Comparison of ENCODE assay signal across 20 cellular contexts in the genomic region with DNA sequence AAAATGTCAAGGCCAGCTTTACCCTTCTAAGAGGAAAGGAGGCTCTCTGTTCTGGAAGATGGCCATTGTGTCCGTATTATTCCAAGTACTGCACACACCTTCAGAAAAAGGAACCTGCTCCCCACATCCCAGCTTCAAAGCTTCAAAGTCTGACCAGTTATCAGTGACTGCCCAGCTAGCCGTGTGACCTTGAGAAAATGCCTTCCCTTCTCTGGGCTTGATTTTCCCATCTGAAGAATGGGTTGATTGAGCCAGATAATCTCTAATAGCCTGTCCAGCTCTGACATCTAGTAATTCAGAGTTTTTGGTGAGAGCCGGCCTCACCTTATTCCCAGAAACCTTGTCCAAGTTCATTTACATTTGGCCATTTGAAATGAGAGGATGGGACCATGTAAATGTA. TPM values are rescaled to one million over a fixed set of nuclear protein-coding genes. Genes with fewer than 3 reads are reported as not detected.
DNase-seq lines count a peak whose midpoint lies in the region; ATAC-seq and TF ChIP-seq lines count a peak whose summit lies in the region.
"Had no signal": no experiment of that assay in that cellular context is flagged by ENCODE, and none has a peak within 500 bp of the region (broad histone marks: within the 10 kb centered on the region; RNA-seq: fewer than 3 reads in every experiment).

No MANE protein-coding gene starts in this region.

- H3K27me3 Mint-ChIP-seq in activated naive CD4-positive, alpha-beta T cell treated with anti-CD3 and anti-CD28 coated beads, Interleukin-2, amount 50 U/mL, for 24 hours, result no peaks in the 10 kb centered on the region

- no peaks in the 10 kb centered on the region for H3K9me3 ChIP-seq in gastroesophageal sphincter
- H3K9me3 ChIP-seq: neutrophil had no signal

- H3K36me3 Mint-ChIP-seq in activated naive CD4-positive, alpha-beta T cell treated with anti-CD3 and anti-CD28 coated beads, Interleukin-2, amount 50 U/mL, for 24 hours, result peaks cover 2% of the 10 kb centered on the region
- H3K36me3 Mint-ChIP-seq in stimulated activated effector memory CD8-positive, alpha-beta T cell treated with anti-CD3 and anti-CD28 coated beads, Interleukin-12 subunit alpha, Interleukin-12 subunit beta, amount 100 ng/mL, for 72 hours, result peaks cover 24% of the 10 kb centered on the region

- H3K36me3 ChIP-seq in gastroesophageal sphincter, result peaks cover 0 to 27% of the 10 kb centered on the region in 2 donors
- H3K36me3 ChIP-seq: neutrophil, WERI-Rb-1 had no signal

- 88 to 90% methylated on average over 1 to 3 of the region's 3 CpGs for WGBS in gastroesophageal sphincter (ENCODE audit: low coverage in 1 of 2), 2 donors

- H3K27ac ChIP-seq in gastroesophageal sphincter, result peak overlapping the region in 3 of 4 donors; percentile 84 to 90 (median 85)
- H3K27ac ChIP-seq: C4-2B, neutrophil, WERI-Rb-1 had no signal

- no peak for ATAC-seq in gastroesophageal sphincter
- no peak for ATAC-seq in stimulated activated effector memory CD8-positive, alpha-beta T cell treated with anti-CD3 and anti-CD28 coated beads, Interleukin-12 subunit alpha, Interleukin-12 subunit beta, amount 100 ng/mL, for 72 hours

- H3K9me3 Mint-ChIP-seq in activated naive CD4-positive, alpha-beta T cell treated with anti-CD3 and anti-CD28 coated beads, Interleukin-2, amount 50 U/mL, for 24 hours, result no peaks in the 10 kb centered on the region
- no peaks in the 10 kb centered on the region for H3K9me3 Mint-ChIP-seq in stimulated activated effector memory CD8-positive, alpha-beta T cell treated with anti-CD3 and anti-CD28 coated beads, Interleukin-12 subunit alpha, Interleukin-12 subunit beta, amount 100 ng/mL, for 72 hours
- H3K9me3 Mint-ChIP-seq: T-helper 2 cell treated with Interferon-gamma antibody and Interleukin-4, amounts not matched to agents 5 μg/mL and 100 μg/mL, for 36 hours had no signal

- TF ChIP-seq CTCF in NB4 (IDR thresholded peaks at IDR 0.05; ENCODE audit: low read depth, low read length) (no peak), gastroesophageal sphincter (IDR thresholded peaks at IDR 0.05) (no peak)

- H3K27ac Mint-ChIP-seq in activated naive CD4-positive, alpha-beta T cell treated with anti-CD3 and anti-CD28 coated beads, Interleukin-2, amount 50 U/mL, for 24 hours, result peak overlapping the region; percentile 30
- H3K27ac Mint-ChIP-seq in stimulated activated effector memory CD8-positive, alpha-beta T cell treated with anti-CD3 and anti-CD28 coated beads, Interleukin-12 subunit alpha, Interleukin-12 subunit beta, amount 100 ng/mL, for 72 hours, result no peak overlapping the region
- H3K27ac Mint-ChIP-seq: T-helper 2 cell treated with Interferon-gamma antibody and Interleukin-4, amounts not matched to agents 5 μg/mL and 100 μg/mL, for 36 hours had no signal

- TF ChIP-seq EP300 in gastroesophageal sphincter (IDR thresholded peaks at IDR 0.05), result no peak

- H3K4me1 ChIP-seq in gastroesophageal sphincter, result peaks cover 0 to 22% (median 5%) of the 10 kb centered on the region in 3 donors

- H3K4me1 Mint-ChIP-seq in activated naive CD4-positive, alpha-beta T cell treated with anti-CD3 and anti-CD28 coated beads, Interleukin-2, amount 50 U/mL, for 24 hours, result peaks cover 30% of the 10 kb centered on the region
- H3K4me1 Mint-ChIP-seq in stimulated activated effector memory CD8-positive, alpha-beta T cell treated with anti-CD3 and anti-CD28 coated beads, Interleukin-12 subunit alpha, Interleukin-12 subunit beta, amount 100 ng/mL, for 72 hours, result peaks cover 12% of the 10 kb centered on the region

- H3K4me3 ChIP-seq in NB4 (ENCODE audit: low read depth, low read length) (peak overlapping the region; percentile 90), gastroesophageal sphincter (no peak overlapping the region)

- DNase-seq in activated naive CD4-positive, alpha-beta T cell (lab: John Stamatoyannopoulos, UW), result no peak
- DNase-seq in NB4 (ENCODE audit: low read depth), result no peak
- DNase-seq in stimulated activated effector memory CD8-positive, alpha-beta T cell treated with anti-CD3 and anti-CD28 coated beads, Interleukin-12 subunit alpha, Interleukin-12 subunit beta, amount 100 ng/mL, for 72 hours (ENCODE audit: low spot score in 2 of 2), result no peak
- DNase-seq in effector CD8-positive, alpha-beta T cell (lab: John Stamatoyannopoulos, UW), result no peak
- no peak for DNase-seq in OCI-M1 (lab: John Stamatoyannopoulos, UW)
- no peak for DNase-seq in DMS 273 (lab: John Stamatoyannopoulos, UW; ENCODE audit: unreplicated experiment)
- DNase-seq: activated CD8-positive, alpha-beta memory T cell treated with anti-CD3 and anti-CD28 coated beads, Interleukin-2, amount 50 U/mL, for 48 hours; cerebellar nuclear complex; DND-41; effector CD4-positive, alpha-beta T cell; NCI-H1694 treated with DMSO at 0.1 percent for 48 hours; NCI-H226; NCI-H774; stimulated activated CD8-positive, alpha-beta memory T cell treated with anti-CD3 and anti-CD28 coated beads, Interleukin-4, amount 100 ng/mL, for 48 hours; WERI-Rb-1 had no signal

- H3K4me3 Mint-ChIP-seq in activated naive CD4-positive, alpha-beta T cell treated with anti-CD3 and anti-CD28 coated beads, Interleukin-2, amount 50 U/mL, for 24 hours, result peak overlapping the region; percentile 81
- peak overlapping the region; percentile 82 for H3K4me3 Mint-ChIP-seq in stimulated activated effector memory CD8-positive, alpha-beta T cell treated with anti-CD3 and anti-CD28 coated beads, Interleukin-12 subunit alpha, Interleukin-12 subunit beta, amount 100 ng/mL, for 72 hours
- H3K4me3 Mint-ChIP-seq: T-helper 2 cell treated with Interferon-gamma antibody and Interleukin-4, amounts not matched to agents 5 μg/mL and 100 μg/mL, for 36 hours had no signal

- no peak for TF ChIP-seq POLR2A in NB4 (IDR thresholded peaks at IDR 0.05; ENCODE audit: extremely low read depth, insufficient read length)
- no peak for TF ChIP-seq POLR2A in gastroesophageal sphincter (IDR thresholded peaks at IDR 0.05)

- no peaks in the 10 kb centered on the region for H3K27me3 ChIP-seq in gastroesophageal sphincter

RNA-seq across cellular contexts. Expression of gene LONRF3, which starts 3.0 kb away (rescaled TPM):
- 10 to 100 TPM; 15.4 to 24.1 (median 17.7) TPM for total RNA-seq in gastroesophageal sphincter
